Comparison of ENCODE assay signal across 8 cellular contexts in the genomic region with DNA sequence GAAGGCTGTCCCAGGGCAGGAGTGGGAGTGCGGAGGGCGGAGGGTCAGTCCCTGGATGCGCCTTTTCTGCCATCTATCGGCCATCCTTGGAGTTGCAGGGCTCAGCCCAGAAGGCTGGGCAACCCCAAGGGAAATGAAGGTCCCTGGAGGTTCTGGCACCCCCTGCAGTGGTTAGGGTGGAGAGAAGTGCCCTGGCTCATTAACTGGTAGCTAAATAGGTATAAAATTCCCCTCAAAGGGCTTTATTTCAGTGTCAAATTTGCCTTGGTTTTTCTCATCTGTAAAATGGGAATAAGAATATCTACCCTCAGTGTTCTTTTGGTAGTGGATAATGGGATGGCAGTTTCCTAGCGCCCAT. TPM values are rescaled to one million over a fixed set of nuclear protein-coding genes. Genes with fewer than 3 reads are reported as not detected.
DNase-seq lines count a peak whose midpoint lies in the region; ATAC-seq, FAIRE-seq and TF ChIP-seq lines count a peak whose summit lies in the region.

No MANE protein-coding gene starts in this region.

- peak; percentile 75 for FAIRE-seq in HTR-8/SVneo (lab: Jason Lieb, UNC)

- peak; percentile 51 for ATAC-seq in GM18867 (IDR thresholded peaks at IDR 0.05; ENCODE audit: unreplicated experiment)

- no peak overlapping the region for H3K27ac ChIP-seq in thyroid gland

- no peaks in the 10 kb centered on the region for H3K9me3 Mint-ChIP-seq in activated T-helper 1 cell treated with anti-CD3 and anti-CD28 coated beads, Interleukin-12 subunit alpha, Interleukin-12 subunit beta, Interleukin-2, Interleukin-4 antibody, amounts not matched to agents 30 ng/mL and 10 ng/mL and 1 ng/mL, durations not matched to agents 14 hours and 24 hours and 36 hours

- peak; percentile 98 for TF ChIP-seq CTCF in fibroblast of villous mesenchyme (IDR thresholded peaks at IDR 0.05; ENCODE audit: insufficient read depth, low read depth, low read length)
- peak; percentile 72 to 93 (median 88) for TF ChIP-seq CTCF in thyroid gland (IDR thresholded peaks at IDR 0.05)

- intact Hi-C loops in activated T-helper 1 cell treated with anti-CD3 and anti-CD28 coated beads, Interleukin-12 subunit alpha, Interleukin-12 subunit beta, Interleukin-2, Interleukin-4 antibody, amounts not matched to agents 30 ng/mL and 10 ng/mL and 1 ng/mL, durations not matched to agents 14 hours and 24 hours and 36 hours (cut with micrococcal nuclease): loop anchor here (1.0 to 5.0 kb wide), 4 partner anchors 23 to 117 kb away; a partner anchor contains a TSS
- intact Hi-C loops in thyroid gland (cut with DNase I): no loop called here

- H3K27ac Mint-ChIP-seq in activated T-helper 1 cell treated with anti-CD3 and anti-CD28 coated beads, Interleukin-12 subunit alpha, Interleukin-12 subunit beta, Interleukin-2, Interleukin-4 antibody, amounts not matched to agents 30 ng/mL and 10 ng/mL and 1 ng/mL, durations not matched to agents 14 hours and 24 hours and 36 hours: peak overlapping the region; percentile 18

- peak overlapping the region; percentile 83 for H3K4me3 Mint-ChIP-seq in activated T-helper 1 cell treated with anti-CD3 and anti-CD28 coated beads, Interleukin-12 subunit alpha, Interleukin-12 subunit beta, Interleukin-2, Interleukin-4 antibody, amounts not matched to agents 30 ng/mL and 10 ng/mL and 1 ng/mL, durations not matched to agents 14 hours and 24 hours and 36 hours

- no peaks in the 10 kb centered on the region for H3K36me3 ChIP-seq in thyroid gland

- no peaks in the 10 kb centered on the region for H3K36me3 Mint-ChIP-seq in activated T-helper 1 cell treated with anti-CD3 and anti-CD28 coated beads, Interleukin-12 subunit alpha, Interleukin-12 subunit beta, Interleukin-2, Interleukin-4 antibody, amounts not matched to agents 30 ng/mL and 10 ng/mL and 1 ng/mL, durations not matched to agents 14 hours and 24 hours and 36 hours (ENCODE audit: low read depth)

- peak; percentile 89 for DNase-seq in AG08396 (ENCODE audit: low spot score)
- peak; percentile 82 for DNase-seq in HTR-8/SVneo (ENCODE audit: insufficient read length, low spot score)
- peak; percentile 76 for DNase-seq in RPMI8226
- DNase-seq in activated T-helper 1 cell treated with anti-CD3 and anti-CD28 coated beads, Interleukin-12 subunit alpha, Interleukin-12 subunit beta, Interleukin-2, Interleukin-4 antibody, amounts not matched to agents 30 ng/mL and 10 ng/mL and 1 ng/mL, durations not matched to agents 14 hours and 24 hours and 36 hours (ENCODE audit: low spot score): peak; percentile 69
- no peak for DNase-seq in fibroblast of villous mesenchyme (ENCODE audit: low read depth)
- DNase-seq in occipital lobe (lab: John Stamatoyannopoulos, UW): peak; percentile 44
- DNase-seq in thyroid gland: peak; percentile 67

- TF ChIP-seq POLR2A in thyroid gland (IDR thresholded peaks at IDR 0.05): no peak

- WGBS in thyroid gland, 2 donors: 15 to 18% methylated on average over 5 of the region's 5 CpGs

- no peaks in the 10 kb centered on the region for H3K27me3 ChIP-seq in thyroid gland

- no peaks in the 10 kb centered on the region for H3K9me3 ChIP-seq in thyroid gland

- H3K4me1 ChIP-seq in thyroid gland: peaks cover 4 to 9% of the 10 kb centered on the region in 2 donors

- H3K4me3 ChIP-seq in fibroblast of villous mesenchyme (ENCODE audit: low read depth, low read length) (no peak overlapping the region), thyroid gland (replicated peaks in 1 of 3) (no peak overlapping the region)

- H3K27me3 Mint-ChIP-seq in activated T-helper 1 cell treated with anti-CD3 and anti-CD28 coated beads, Interleukin-12 subunit alpha, Interleukin-12 subunit beta, Interleukin-2, Interleukin-4 antibody, amounts not matched to agents 30 ng/mL and 10 ng/mL and 1 ng/mL, durations not matched to agents 14 hours and 24 hours and 36 hours (ENCODE audit: insufficient read depth): peaks cover 13% of the 10 kb centered on the region

- peaks cover 24% of the 10 kb centered on the region for H3K4me1 Mint-ChIP-seq in activated T-helper 1 cell treated with anti-CD3 and anti-CD28 coated beads, Interleukin-12 subunit alpha, Interleukin-12 subunit beta, Interleukin-2, Interleukin-4 antibody, amounts not matched to agents 30 ng/mL and 10 ng/mL and 1 ng/mL, durations not matched to agents 14 hours and 24 hours and 36 hours (ENCODE audit: low read depth)

RNA-seq across cellular contexts. Expression of a gene that starts 22.4 kb away (rescaled TPM):
- 34.1 and 37.6 TPM in 2 replicates for total RNA-seq in activated T-helper 1 cell treated with anti-CD3 and anti-CD28 coated beads, Interleukin-12 subunit alpha, Interleukin-12 subunit beta, Interleukin-2, Interleukin-4 antibody, amounts not matched to agents 30 ng/mL and 10 ng/mL and 1 ng/mL, durations not matched to agents 14 hours and 24 hours and 36 hours
- total RNA-seq in fibroblast of villous mesenchyme (14.8 and 18.6 TPM in 2 replicates), occipital lobe (37.3 TPM), thyroid gland (10 to 100 TPM; 16.1 to 27.7 (median 21.9) TPM)

RNA-seq across cellular contexts. Expression of a gene that starts 30.4 kb away (rescaled TPM):
- total RNA-seq in activated T-helper 1 cell treated with anti-CD3 and anti-CD28 coated beads, Interleukin-12 subunit alpha, Interleukin-12 subunit beta, Interleukin-2, Interleukin-4 antibody, amounts not matched to agents 30 ng/mL and 10 ng/mL and 1 ng/mL, durations not matched to agents 14 hours and 24 hours and 36 hours: 268 and 275 TPM in 2 replicates
- total RNA-seq in fibroblast of villous mesenchyme: 115 and 156 TPM in 2 replicates
- total RNA-seq in occipital lobe: 117 TPM
- 100 to 1,000 TPM; 155 to 218 (median 194) TPM for total RNA-seq in thyroid gland

RNA-seq across cellular contexts. Expression of a gene that starts 53.9 kb away (rescaled TPM):
- total RNA-seq in activated T-helper 1 cell treated with anti-CD3 and anti-CD28 coated beads, Interleukin-12 subunit alpha, Interleukin-12 subunit beta, Interleukin-2, Interleukin-4 antibody, amounts not matched to agents 30 ng/mL and 10 ng/mL and 1 ng/mL, durations not matched to agents 14 hours and 24 hours and 36 hours: 0.10 and 0.26 TPM in 2 replicates
- total RNA-seq in fibroblast of villous mesenchyme (under 0.01 TPM in 1 of 2 replicates, not detected in the other), occipital lobe (1.6 TPM), thyroid gland (under 1 TPM in 2 of 4 donors, not detected in 2; 0.15 to 0.22 TPM)
